ENCODE assay signal across 29 cellular contexts in the genomic region with DNA sequence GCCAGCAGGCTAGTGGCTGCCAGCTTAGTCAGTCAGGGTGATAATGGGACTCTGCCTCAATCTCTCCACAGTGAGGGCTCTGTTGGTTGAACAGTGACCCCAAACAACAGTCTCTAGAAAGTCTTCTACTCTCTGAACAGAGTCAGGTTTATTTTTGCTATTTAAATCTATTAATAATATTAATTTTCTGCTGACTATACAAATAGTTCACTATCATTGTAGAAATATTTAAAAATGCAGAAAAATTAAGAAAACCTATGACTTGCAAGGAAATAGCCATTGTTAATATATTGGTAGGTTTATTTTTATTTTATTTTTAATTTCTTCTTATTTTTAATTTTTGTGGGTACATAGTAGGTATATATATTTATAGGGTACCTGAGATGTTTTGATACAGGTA.
"Had no signal": no experiment of that assay in that cellular context is flagged by ENCODE, and none has a peak within 500 bp of the region (broad histone marks: within the 10 kb centered on the region; RNA-seq: fewer than 3 reads in every experiment).

No MANE protein-coding gene starts in this region.

- H3K4me2 ChIP-seq: neural progenitor cell, smooth muscle cell had no signal

- H3K9me3 ChIP-seq: ovary, psoas muscle, suprapubic skin, testis, transverse colon, upper lobe of right lung, vagina had no signal

- ATAC-seq: naive thymus-derived CD4-positive, alpha-beta T cell; natural killer cell; psoas muscle; right cardiac atrium; sciatic nerve; stimulated activated memory B cell treated with anti-CD40 and anti-IgM and Interleukin-4, amounts not matched to agents 10 μg/mL and 1 μg/mL and 100 μg/mL, for 72 hours; stimulated activated naive CD8-positive, alpha-beta T cell treated with anti-CD3 and anti-CD28 coated beads, Interleukin-15, amount 100 ng/mL, for 72 hours; stimulated activated naive CD8-positive, alpha-beta T cell treated with anti-CD3 and anti-CD28 coated beads, Interleukin-15, Interleukin-2, amounts not matched to agents 100 U/mL and 50 U/mL, for 24 hours; upper lobe of right lung had no signal

- H3K27me3 ChIP-seq: neural progenitor cell, ovary, spleen, suprapubic skin, testis, tibial artery, transverse colon, upper lobe of right lung, vagina had no signal

- H3K4me3 ChIP-seq: neural progenitor cell, ovary, psoas muscle, skin epidermis, smooth muscle cell, spleen, suprapubic skin, testis, tibial artery, transverse colon, upper lobe of right lung, vagina had no signal

- H2AFZ ChIP-seq: neural progenitor cell, parathyroid adenoma had no signal

- H3K9ac ChIP-seq: neural progenitor cell, parathyroid adenoma had no signal

- H3K79me2 ChIP-seq: parathyroid adenoma had no signal

- H3K36me3 ChIP-seq: neural progenitor cell, ovary, spleen, suprapubic skin, tibial artery, transverse colon, upper lobe of right lung, vagina had no signal

- H3K4me1 ChIP-seq: neural progenitor cell, parathyroid adenoma, psoas muscle, spleen, suprapubic skin, testis, tibial artery, transverse colon, upper lobe of right lung, vagina had no signal

- H3K27ac ChIP-seq: neural progenitor cell, ovary, parathyroid adenoma, psoas muscle, skin epidermis, spleen, suprapubic skin, testis, tibial artery, transverse colon, upper lobe of right lung, vagina had no signal

- DNase-seq: naive thymus-derived CD4-positive, alpha-beta T cell; natural killer cell; occipital lobe; ovary; posterior cingulate gyrus; psoas muscle; right cardiac atrium; spleen; stimulated activated CD4-positive, alpha-beta T cell treated with anti-CD3 and anti-CD28 coated beads, Interleukin-12 subunit alpha, Interleukin-12 subunit beta, amount 100 ng/mL, for 4 hours; stimulated activated CD4-positive, alpha-beta T cell treated with anti-CD3 and anti-CD28 coated beads, Interleukin-1b, Interleukin-23, amount 100 ng/mL, for 48 hours; stimulated activated CD4-positive, alpha-beta T cell treated with anti-CD3 and anti-CD28 coated beads, Interleukin-4, amount 100 ng/mL, for 1 hour; stimulated activated CD4-positive, alpha-beta T cell treated with anti-CD3 and anti-CD28 coated beads, Interleukin-4, amount 100 ng/mL, for 4 hours; stimulated activated CD8-positive, alpha-beta memory T cell treated with anti-CD3 and anti-CD28 coated beads, Interleukin-4, amount 100 ng/mL, for 48 hours; stimulated activated naive CD4-positive, alpha-beta T cell; stimulated activated naive CD8-positive, alpha-beta T cell treated with anti-CD3 and anti-CD28 coated beads, Interleukin-15, amount 100 ng/mL, for 72 hours; stimulated activated naive CD8-positive, alpha-beta T cell treated with anti-CD3 and anti-CD28 coated beads, Interleukin-15, Interleukin-2, amounts not matched to agents 100 U/mL and 50 U/mL, for 24 hours; substantia nigra; testis; tibial artery; transverse colon; upper lobe of right lung had no signal
